In the genomic region with DNA sequence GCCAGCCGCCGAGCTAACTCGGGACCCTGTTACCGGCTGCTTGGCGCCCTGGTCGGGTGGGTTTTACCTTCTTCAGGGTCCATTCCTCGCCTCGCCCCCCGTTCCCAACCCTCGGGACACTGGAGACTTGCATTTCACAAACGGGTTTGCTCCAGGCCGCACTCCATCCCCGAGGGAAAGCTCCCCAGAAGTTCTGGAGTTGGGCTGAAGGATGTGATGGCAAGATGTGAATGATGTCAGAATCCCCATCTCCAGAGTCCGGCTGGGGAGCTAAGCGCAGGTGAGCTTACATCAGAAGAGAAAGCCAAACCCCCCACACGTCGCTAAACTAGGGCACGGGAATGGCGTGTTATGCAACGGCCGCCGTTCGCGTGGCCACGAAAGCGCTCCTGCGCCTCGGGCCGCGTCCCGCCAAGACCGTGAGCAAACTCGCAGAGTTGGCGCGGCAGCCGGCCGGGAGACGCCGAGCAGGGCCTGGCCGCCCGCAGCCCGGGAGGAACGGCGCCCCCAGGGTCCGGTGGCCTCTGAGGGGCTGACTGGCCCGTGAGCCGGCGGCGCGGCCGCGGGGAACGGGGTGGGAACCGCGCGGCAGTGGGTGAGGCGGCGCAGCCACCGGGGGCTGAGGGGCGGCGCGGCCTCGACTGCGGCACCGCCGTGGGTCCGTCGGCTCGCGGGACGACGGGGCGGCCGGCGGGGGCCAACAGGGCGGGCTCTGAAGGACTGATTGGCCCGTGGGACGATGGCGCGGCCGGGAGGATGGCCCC, we compare ENCODE assay signal across 8 cellular contexts. TPM values are rescaled to one million over a fixed set of nuclear protein-coding genes. Genes with fewer than 3 reads are reported as not detected.
DNase-seq lines count a peak whose midpoint lies in the region; ATAC-seq and TF ChIP-seq lines count a peak whose summit lies in the region.

No MANE protein-coding gene starts in this region.

- H3K27me3 ChIP-seq in Caco-2 (replicated peaks; ENCODE audit: control insufficient read depth, insufficient read depth, low read length) (no peaks in the 10 kb centered on the region), MG63 (no peaks in the 10 kb centered on the region), right lobe of liver (no peaks in the 10 kb centered on the region), thoracic aorta (replicated peaks; ENCODE audit: insufficient read depth) (no peaks in the 10 kb centered on the region)

- H3K4me3 ChIP-seq in Caco-2 (ENCODE audit: low read depth, low read length) (peak overlapping the region; percentile 99), MG63 (peak overlapping the region; percentile 97), right lobe of liver (peak overlapping the region; percentile 94 to 97 (median 95)), thoracic aorta (peak overlapping the region; percentile 99)

- CTCF ChIA-PET in Caco-2 (lab: Charles Lee) = no interaction called here

- intact Hi-C loops in Caco-2 (cut with micrococcal nuclease; ENCODE audit: unreplicated experiment) = no loop called here
- intact Hi-C loops in right lobe of liver (cut with DNase I) = no loop called here

- H3K27ac Mint-ChIP-seq in Caco-2 (ENCODE audit: unreplicated experiment) = peak overlapping the region; percentile 86
- peak overlapping the region; percentile 92 for H3K27ac Mint-ChIP-seq in chondrocyte (ENCODE audit: unreplicated experiment)

- H3K4me3 Mint-ChIP-seq in Caco-2 (ENCODE audit: unreplicated experiment) (peak overlapping the region; percentile 79), chondrocyte (ENCODE audit: unreplicated experiment) (peak overlapping the region; percentile 86)

- no TSS peak for BruUV-seq in Caco-2 (replicated peaks; lab: Mats Ljungman, UMichigan)

- H3K4me1 ChIP-seq in Caco-2 (peaks cover 28% of the 10 kb centered on the region), right lobe of liver (peaks cover 0 to 10% (median 0%) of the 10 kb centered on the region in 4 donors), thoracic aorta (ENCODE audit: control insufficient read depth in 1 of 2, low read depth in 2 of 2) (peaks cover 21 to 45% of the 10 kb centered on the region in 2 donors)

- H3K9me3 ChIP-seq in Caco-2 = no peaks in the 10 kb centered on the region
- no peaks in the 10 kb centered on the region for H3K9me3 ChIP-seq in MG63
- H3K9me3 ChIP-seq in right lobe of liver = no peaks in the 10 kb centered on the region
- no peaks in the 10 kb centered on the region for H3K9me3 ChIP-seq in thoracic aorta

- H3K27me3 Mint-ChIP-seq in Caco-2 (ENCODE audit: insufficient read depth, unreplicated experiment) (no peaks in the 10 kb centered on the region), chondrocyte (ENCODE audit: low read depth) (no peaks in the 10 kb centered on the region)

- no peaks in the 10 kb centered on the region for H3K9me3 Mint-ChIP-seq in Caco-2 (ENCODE audit: unreplicated experiment)
- no peaks in the 10 kb centered on the region for H3K9me3 Mint-ChIP-seq in chondrocyte (ENCODE audit: low read depth)

- no peaks in the 10 kb centered on the region; the same call in none of the 2 replicates for H3K36me3 ChIP-seq in Caco-2 (ENCODE audit: control insufficient read depth, insufficient read depth, low read length)
- peaks cover 28% of the 10 kb centered on the region for H3K36me3 ChIP-seq in MG63
- no peaks in the 10 kb centered on the region for H3K36me3 ChIP-seq in right lobe of liver
- H3K36me3 ChIP-seq in thoracic aorta = no peaks in the 10 kb centered on the region

- TF ChIP-seq CTCF in Caco-2 (IDR thresholded peaks at IDR 0.05; ENCODE audit: insufficient read depth in 1 of 2, low read depth in 1 of 2, low read length in 1 of 2, severe bottlenecking in 1 of 2, unreplicated experiment in 1 of 2) (no peak), chondrocyte (IDR thresholded peaks at IDR 0.05) (peak; percentile 11), right lobe of liver (IDR thresholded peaks at IDR 0.05) (no peak), thoracic aorta (IDR thresholded peaks at IDR 0.05) (no peak)

- ATAC-seq in GM21526 (IDR thresholded peaks at IDR 0.05; ENCODE audit: low FRiP score, unreplicated experiment) = peak; percentile 6
- peak; percentile 20 to 62 (median 32) for ATAC-seq in right lobe of liver
- no peak for ATAC-seq in thoracic aorta (ENCODE audit: insufficient number of reproducible peaks, low FRiP score, low read depth)
- ATAC-seq in GM19324 (IDR thresholded peaks at IDR 0.05; ENCODE audit: low FRiP score, unreplicated experiment) = no peak

- H3K4me1 Mint-ChIP-seq in Caco-2 (ENCODE audit: low read depth, unreplicated experiment) (peaks cover 24% of the 10 kb centered on the region), chondrocyte (ENCODE audit: low read depth) (peaks cover 48% of the 10 kb centered on the region)

- H3K36me3 Mint-ChIP-seq in Caco-2 (ENCODE audit: insufficient read depth, unreplicated experiment) (peaks cover 56% of the 10 kb centered on the region), chondrocyte (ENCODE audit: low read depth) (no peaks in the 10 kb centered on the region)

- H3K27ac ChIP-seq in right lobe of liver (peak overlapping the region; percentile 96 to 99 (median 97)), thoracic aorta (peak overlapping the region; percentile 99 to 100)

- peak; percentile 44 for TF ChIP-seq POLR2A in right lobe of liver (IDR thresholded peaks at IDR 0.05)

- DNase-seq in Caco-2 (peak; percentile 66 to 67), MG63 (peak; percentile 50), chondrocyte (ENCODE audit: low spot score) (no peak), right lobe of liver (peak; percentile 57 to 79 (median 71)), thoracic aorta (ENCODE audit: low spot score) (no peak), NCI-H1417 treated with DMSO at 0.1 percent for 48 hours (lab: John Stamatoyannopoulos, UW) (no peak)

- WGBS in right lobe of liver (ENCODE audit: insufficient coverage, low coverage, low lambda C conversion rate, missing lambda C conversion rate) = 31% methylated on average over 26 of the region's 81 CpGs

- POLR2A ChIA-PET in Caco-2 (lab: Charles Lee) = interaction anchor here (0.7 to 2.5 kb wide), 5 partner anchors 9 to 118 kb away, joined by 3 to 27 read pairs (median 6); a partner anchor contains a TSS

RNA-seq across cellular contexts. Expression of a gene that starts 1.1 kb away (rescaled TPM):
- 41.9 and 45.6 TPM in 2 replicates for total RNA-seq in Caco-2 (2022)
- total RNA-seq in MG63 (2014; rRNA removed; shearing (Covaris generic); ENCODE audit: low replicate concordance) = 8.2 and 10.6 TPM in 2 replicates
- 58.1 to 104 TPM (median 100 TPM) in 3 replicates for total RNA-seq in chondrocyte
- total RNA-seq in right lobe of liver = 10 to 100 TPM in 2 of 6 experiments, 1 to 10 TPM in 4; 6.8 to 12.8 (median 8.7) TPM
- total RNA-seq in thoracic aorta = 10 to 100 TPM; 40.1 to 59.2 TPM

Comparison
In these comparisons a context has a peak if more than half of its experiments do, and no peak if none do; other contexts are left out.
1. DNase-seq: peak in Caco-2 (2 of 2), MG63 (single experiment) and right lobe of liver (3 of 3); none in chondrocyte (single experiment), thoracic aorta (single experiment) and NCI-H1417 treated with DMSO at 0.1 percent for 48 hours (single experiment).
2. ATAC-seq: peak in GM21526 (single experiment) and right lobe of liver (4 of 4); none in thoracic aorta (single experiment) and GM19324 (single experiment).
3. Peak in every context shown above with its lines, with median percentiles within 50 percentile points of each other: H3K4me3 ChIP-seq.